Comparison of ENCODE assay signal across 1 cellular context in genomic region chr11:68835328-68835727, GRCh38.
TF ChIP-seq lines count a peak whose summit lies in the region.

No MANE protein-coding gene starts in this region.

TF ChIP-seq in IMR-90, 13 proteins besides CTCF, POLR2A, EP300 and RAD21:
- no peak for TF ChIP-seq NFE2L2 (IDR thresholded peaks at IDR 0.05; ENCODE audit: low read depth, low read length)
- TF ChIP-seq, protein P1, sequence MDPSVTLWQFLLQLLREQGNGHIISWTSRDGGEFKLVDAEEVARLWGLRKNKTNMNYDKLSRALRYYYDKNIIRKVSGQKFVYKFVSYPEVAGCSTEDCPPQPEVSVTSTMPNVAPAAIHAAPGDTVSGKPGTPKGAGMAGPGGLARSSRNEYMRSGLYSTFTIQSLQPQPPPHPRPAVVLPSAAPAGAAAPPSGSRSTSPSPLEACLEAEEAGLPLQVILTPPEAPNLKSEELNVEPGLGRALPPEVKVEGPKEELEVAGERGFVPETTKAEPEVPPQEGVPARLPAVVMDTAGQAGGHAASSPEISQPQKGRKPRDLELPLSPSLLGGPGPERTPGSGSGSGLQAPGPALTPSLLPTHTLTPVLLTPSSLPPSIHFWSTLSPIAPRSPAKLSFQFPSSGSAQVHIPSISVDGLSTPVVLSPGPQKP (IDR thresholded peaks at IDR 0.05; ENCODE audit: borderline replicate concordance, low read depth, low read length) = no peak
- no peak for TF ChIP-seq FOS (IDR thresholded peaks at IDR 0.05; ENCODE audit: low read depth, low read length)
- no peak for TF ChIP-seq SMC3 (IDR thresholded peaks at IDR 0.05; ENCODE audit: low read depth, low read length)
- TF ChIP-seq RCOR1 (IDR thresholded peaks at IDR 0.05; ENCODE audit: insufficient replicate concordance, low read length) = no peak
- TF ChIP-seq MAFK (IDR thresholded peaks at IDR 0.05; ENCODE audit: low read depth, low read length) = no peak
- TF ChIP-seq MAZ (IDR thresholded peaks at IDR 0.05; ENCODE audit: borderline replicate concordance, low read depth, low read length) = no peak
- TF ChIP-seq MXI1 (IDR thresholded peaks at IDR 0.05; ENCODE audit: borderline replicate concordance, low read depth, low read length) = no peak
- TF ChIP-seq, protein P2, sequence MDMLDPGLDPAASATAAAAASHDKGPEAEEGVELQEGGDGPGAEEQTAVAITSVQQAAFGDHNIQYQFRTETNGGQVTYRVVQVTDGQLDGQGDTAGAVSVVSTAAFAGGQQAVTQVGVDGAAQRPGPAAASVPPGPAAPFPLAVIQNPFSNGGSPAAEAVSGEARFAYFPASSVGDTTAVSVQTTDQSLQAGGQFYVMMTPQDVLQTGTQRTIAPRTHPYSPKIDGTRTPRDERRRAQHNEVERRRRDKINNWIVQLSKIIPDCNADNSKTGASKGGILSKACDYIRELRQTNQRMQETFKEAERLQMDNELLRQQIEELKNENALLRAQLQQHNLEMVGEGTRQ (IDR thresholded peaks at IDR 0.05; ENCODE audit: low read depth, low read length) = no peak
- no peak for TF ChIP-seq RFX5 (IDR thresholded peaks at IDR 0.05; ENCODE audit: low read depth, low read length)
- no peak for TF ChIP-seq BHLHE40 (IDR thresholded peaks at IDR 0.05; ENCODE audit: low read depth, low read length)
- no peak for TF ChIP-seq CEBPB (IDR thresholded peaks at IDR 0.05; ENCODE audit: low read depth, low read length)
